In genomic region chr4:6043188-6043587, GRCh38 we compare ENCODE assay signal across 20 cellular contexts. TPM values are rescaled to one million over a fixed set of nuclear protein-coding genes. Genes with fewer than 3 reads are reported as not detected.
A peak's percentile ranks its signal among the peaks of the same experiment; 100 is the strongest.
DNase-seq lines count a peak whose midpoint lies in the region; ATAC-seq and TF ChIP-seq lines count a peak whose summit lies in the region.
"Had no signal": no experiment of that assay in that cellular context is flagged by ENCODE, and none has a peak within 500 bp of the region (broad histone marks: within the 10 kb centered on the region; RNA-seq: fewer than 3 reads in every experiment).

No MANE protein-coding gene starts in this region.

- H3K9me3 ChIP-seq in neuronal stem cell (replicated peaks in 1 of 2; ENCODE audit: control insufficient read depth in 2 of 2, insufficient read depth in 1 of 2, low read depth in 1 of 2, low read length in 2 of 2) (peaks cover 0 to 3% of the 10 kb centered on the region in 2 donors), upper lobe of right lung (no peaks in the 10 kb centered on the region)
- H3K9me3 ChIP-seq: HAP-1 had no signal

- H2BK5ac ChIP-seq in neuronal stem cell (ENCODE audit: low read length), result no peak overlapping the region

- no peak overlapping the region for H2BK12ac ChIP-seq in neuronal stem cell (ENCODE audit: low read length)

- TF ChIP-seq CTCF in upper lobe of right lung (IDR thresholded peaks at IDR 0.05) (no peak), endothelial cell (IDR thresholded peaks at IDR 0.05; ENCODE audit: unreplicated experiment) (no peak)

- H2BK15ac ChIP-seq in neuronal stem cell (ENCODE audit: low read length), result peak overlapping the region; percentile 62

- no peak for ATAC-seq in central memory CD8-positive, alpha-beta T cell (replicated peaks; ENCODE audit: extremely low read depth, poor library complexity, severe bottlenecking)
- peak; percentile 7 for ATAC-seq in upper lobe of right lung
- no peak for ATAC-seq in HG03095 (IDR thresholded peaks at IDR 0.05; ENCODE audit: unreplicated experiment)
- ATAC-seq: GM23338 had no signal

- peaks cover 9% of the 10 kb centered on the region for H3K36me3 Mint-ChIP-seq in central memory CD8-positive, alpha-beta T cell (ENCODE audit: insufficient read depth)
- H3K36me3 Mint-ChIP-seq in endothelial cell (ENCODE audit: low read depth, unreplicated experiment), result no peaks in the 10 kb centered on the region
- H3K36me3 Mint-ChIP-seq: CD4-positive, alpha-beta memory T cell had no signal

- no peaks in the 10 kb centered on the region for H3K79me1 ChIP-seq in neuronal stem cell (ENCODE audit: low read depth, low read length)

- H3K27me3 ChIP-seq in neuronal stem cell (ENCODE audit: control insufficient read depth in 3 of 3, insufficient read depth in 3 of 3, low read depth in 1 of 3, low read length in 3 of 3) (peaks cover 0 to 25% (median 2%) of the 10 kb centered on the region in 3 experiments), upper lobe of right lung (peaks cover 8% of the 10 kb centered on the region)

- H3K9ac ChIP-seq in neuronal stem cell (ENCODE audit: low read depth, low read length, poor library complexity), result no peak overlapping the region

- H3K4me1 Mint-ChIP-seq in central memory CD8-positive, alpha-beta T cell, result peaks cover 22% of the 10 kb centered on the region
- H3K4me1 Mint-ChIP-seq in endothelial cell (ENCODE audit: unreplicated experiment), result peaks cover 3% of the 10 kb centered on the region
- H3K4me1 Mint-ChIP-seq: GM23338 had no signal

- H2AK5ac ChIP-seq in neuronal stem cell (ENCODE audit: low read depth, low read length), result peak overlapping the region; percentile 87

- H3K18ac ChIP-seq in neuronal stem cell (ENCODE audit: low read length), result peak overlapping the region; percentile 83

- no peak overlapping the region for H4K91ac ChIP-seq in neuronal stem cell (ENCODE audit: low read depth, low read length, poor library complexity)

- no CpG with 5 or more reads among the region's 13 CpGs for WGBS in neuronal stem cell (ENCODE audit: extremely low coverage in 2 of 2, insufficient read length in 2 of 2, insufficient replicate concordance in 1 of 2), 2 donors

- no peak overlapping the region for H3K4me3 ChIP-seq in neuronal stem cell (ENCODE audit: low read length in 2 of 2)
- no peak overlapping the region for H3K4me3 ChIP-seq in upper lobe of right lung
- H3K4me3 ChIP-seq: GM23338, HAP-1 had no signal

- H3K27ac ChIP-seq in neuronal stem cell (replicated peaks; ENCODE audit: low read length) (no peak overlapping the region), upper lobe of right lung (no peak overlapping the region)

- H3K4me2 ChIP-seq in neuronal stem cell (ENCODE audit: insufficient read depth, low read length, poor library complexity, severe bottlenecking), result no peak overlapping the region
- H3K4me2 ChIP-seq: GM23338 had no signal

- H2BK120ac ChIP-seq in neuronal stem cell (ENCODE audit: low read depth, low read length), result peak overlapping the region; percentile 73

- no peak overlapping the region for H3K4me3 Mint-ChIP-seq in central memory CD8-positive, alpha-beta T cell
- H3K4me3 Mint-ChIP-seq in endothelial cell (ENCODE audit: unreplicated experiment), result no peak overlapping the region
- H3K4me3 Mint-ChIP-seq: CD4-positive, alpha-beta memory T cell; GM23338; HFFc6 had no signal

- peak overlapping the region; percentile 47 for H3K23ac ChIP-seq in neuronal stem cell (ENCODE audit: low read depth, low read length, poor library complexity)

- no peak for DNase-seq in central memory CD8-positive, alpha-beta T cell (ENCODE audit: low spot score in 2 of 2)
- DNase-seq in neuronal stem cell (ENCODE audit: low spot score) (no peak), upper lobe of right lung (no peak), endothelial cell (ENCODE audit: low spot score) (no peak)
- no peak for DNase-seq in activated CD4-positive, alpha-beta T cell treated with anti-CD3 and anti-CD28 coated beads, Interleukin-2, amount 50 U/mL, for 4 hours
- DNase-seq: C1 segment of cervical spinal cord; Calu3; CD4-positive, alpha-beta memory T cell; COR-L47; DMS53; DMS79 treated with DMSO at 0.1 percent for 48 hours; GF-D8; HFFc6 had no signal

- no peak overlapping the region for H4K8ac ChIP-seq in neuronal stem cell (ENCODE audit: low read depth, low read length)

- H3K36me3 ChIP-seq in neuronal stem cell (replicated peaks in 1 of 2; ENCODE audit: control insufficient read depth in 2 of 2, insufficient read depth in 2 of 2, low read length in 2 of 2) (no peaks in the 10 kb centered on the region), upper lobe of right lung (no peaks in the 10 kb centered on the region)
- H3K36me3 ChIP-seq: HAP-1 had no signal

- no peaks in the 10 kb centered on the region for H3K4me1 ChIP-seq in neuronal stem cell (ENCODE audit: control insufficient read depth in 2 of 2, insufficient read depth in 1 of 2, low read depth in 1 of 2, low read length in 2 of 2)
- no peaks in the 10 kb centered on the region for H3K4me1 ChIP-seq in upper lobe of right lung
- H3K4me1 ChIP-seq: HAP-1 had no signal

- H3K27ac Mint-ChIP-seq in central memory CD8-positive, alpha-beta T cell (ENCODE audit: low read depth), result peak overlapping the region; percentile 42
- H3K27ac Mint-ChIP-seq in endothelial cell (ENCODE audit: unreplicated experiment), result no peak overlapping the region
- H3K27ac Mint-ChIP-seq: GM23338, HFFc6 had no signal

- H2AFZ ChIP-seq in neuronal stem cell (ENCODE audit: low read length), result no peak overlapping the region
- H2AFZ ChIP-seq: GM23338 had no signal

- H3K27me3 Mint-ChIP-seq in central memory CD8-positive, alpha-beta T cell, result no peaks in the 10 kb centered on the region
- peaks cover 10% of the 10 kb centered on the region for H3K27me3 Mint-ChIP-seq in endothelial cell (ENCODE audit: unreplicated experiment)
- H3K27me3 Mint-ChIP-seq: CD4-positive, alpha-beta memory T cell had no signal

- peak overlapping the region; percentile 17 for H3K14ac ChIP-seq in neuronal stem cell (ENCODE audit: low read length)

- H3K9me3 Mint-ChIP-seq in central memory CD8-positive, alpha-beta T cell, result no peaks in the 10 kb centered on the region
- H3K9me3 Mint-ChIP-seq in endothelial cell (ENCODE audit: unreplicated experiment), result no peaks in the 10 kb centered on the region
- H3K9me3 Mint-ChIP-seq: CD4-positive, alpha-beta memory T cell; GM23338 had no signal

- no peak overlapping the region for H3K4ac ChIP-seq in neuronal stem cell (ENCODE audit: low read length)

- intact Hi-C loops in upper lobe of right lung (cut with DNase I), result no loop called here

RNA-seq across cellular contexts. Expression of gene C4orf50, which starts 25.0 kb away (rescaled TPM):
- polyA plus RNA-seq in neuronal stem cell (2013, experiment 1 of 2), result 0.01 TPM
- polyA plus RNA-seq in neuronal stem cell (2013, experiment 2 of 2), result 0.01 TPM
- total RNA-seq in upper lobe of right lung (0.12 TPM), endothelial cell (ENCODE audit: unreplicated experiment) (0.05 TPM)
- total RNA-seq: A673, Calu3, Daoy, G401, HFFc6 had no signal
- polyA plus RNA-seq: BJ had no signal
